ENCODE assay signal across 8 cellular contexts in genomic region chr11:71927813-71928738, GRCh38. TPM values are rescaled to one million over a fixed set of nuclear protein-coding genes. Genes with fewer than 3 reads are reported as not detected.
DNase-seq lines count a peak whose midpoint lies in the region; ATAC-seq lines count a peak whose summit lies in the region.

Gene XNDC1N (minus strand): TSS chr11:71928594. CDS start chr11:71923353, 5,241 bp downstream.

- whole genome bisulfite sequencing in ectodermal cell, 2 experiments, result 1% methylated on average over 41 of the region's 41 CpGs

- H3K27me3 ChIP-seq in CD4-positive, CD25-positive, alpha-beta regulatory T cell (ENCODE audit: control insufficient read depth, insufficient read depth, low read length), result no peaks in the 10 kb centered on the region
- H3K27me3 ChIP-seq in ectodermal cell (ENCODE audit: control insufficient read depth, insufficient read depth, low read length, poor library complexity, severe bottlenecking), result no peaks in the 10 kb centered on the region

- peak; percentile 81 to 82 for ATAC-seq in CD4-positive, CD25-positive, alpha-beta regulatory T cell (ENCODE audit: low read depth in 2 of 2)
- ATAC-seq in GM19328 (IDR thresholded peaks at IDR 0.05; ENCODE audit: unreplicated experiment) (peak; percentile 60), HG03457 (IDR thresholded peaks at IDR 0.05; ENCODE audit: unreplicated experiment) (peak; percentile 49)

- peaks cover 17 to 61% (median 45%) of the 10 kb centered on the region in 4 donors for H3K4me1 Mint-ChIP-seq in CD4-positive, CD25-positive, alpha-beta regulatory T cell
- peaks cover 44% of the 10 kb centered on the region for H3K4me1 Mint-ChIP-seq in activated CD4-positive, alpha-beta T cell treated with anti-CD3 and anti-CD28 coated beads, Interleukin-2, amount 10 ng/mL, durations not matched to agents 7 days and 5 days

- H3K27ac ChIP-seq in CD4-positive, CD25-positive, alpha-beta regulatory T cell (ENCODE audit: insufficient read depth, low read length, poor library complexity, severe bottlenecking), result peak within 1 kb of the TSS; percentile 93
- H3K27ac ChIP-seq in ectodermal cell (ENCODE audit: insufficient read depth, low read depth, low read length, poor library complexity, severe bottlenecking), result peak within 1 kb of the TSS; percentile 79

- peak; percentile 67 to 94 (median 70) for DNase-seq in CD4-positive, CD25-positive, alpha-beta regulatory T cell
- peak; percentile 76 for DNase-seq in NCI-H510A (lab: John Stamatoyannopoulos, UW)
- DNase-seq in activated CD4-positive, alpha-beta T cell treated with anti-CD3 and anti-CD28 coated beads, Interleukin-2, amount 10 ng/mL, durations not matched to agents 7 days and 5 days, result peak; percentile 84
- peak; percentile 95 for DNase-seq in medulla oblongata (ENCODE audit: extremely low spot score)
- DNase-seq in stimulated activated CD8-positive, alpha-beta memory T cell treated with anti-CD3 and anti-CD28 coated beads, Interleukin-15, amount 100 ng/mL, for 24 hours (ENCODE audit: low read depth), result peak; percentile 37

- peaks cover 5% of the 10 kb centered on the region for H3K36me3 Mint-ChIP-seq in CD4-positive, CD25-positive, alpha-beta regulatory T cell
- peaks cover 17% of the 10 kb centered on the region for H3K36me3 Mint-ChIP-seq in activated CD4-positive, alpha-beta T cell treated with anti-CD3 and anti-CD28 coated beads, Interleukin-2, amount 10 ng/mL, durations not matched to agents 7 days and 5 days (ENCODE audit: low read depth)

- no peaks in the 10 kb centered on the region for H3K36me3 ChIP-seq in CD4-positive, CD25-positive, alpha-beta regulatory T cell (ENCODE audit: control insufficient read depth, insufficient read depth, low read length)
- no peaks in the 10 kb centered on the region for H3K36me3 ChIP-seq in ectodermal cell (ENCODE audit: control insufficient read depth, insufficient read depth, low read length)

- no peaks in the 10 kb centered on the region for H3K9me3 Mint-ChIP-seq in CD4-positive, CD25-positive, alpha-beta regulatory T cell
- no peaks in the 10 kb centered on the region for H3K9me3 Mint-ChIP-seq in activated CD4-positive, alpha-beta T cell treated with anti-CD3 and anti-CD28 coated beads, Interleukin-2, amount 10 ng/mL, durations not matched to agents 7 days and 5 days

- CTCF ChIA-PET in activated CD4-positive, alpha-beta T cell treated with anti-CD3 and anti-CD28 coated beads, Interleukin-2, amount 10 ng/mL, durations not matched to agents 7 days and 5 days (lab: Charles Lee), result interaction anchor here (0.7 to 2.1 kb wide), 8 partner anchors 10 to 506 kb away, joined by 3 to 6 read pairs (median 4); partner anchors contain the start of gene CLPB

- H3K4me3 ChIP-seq in CD4-positive, CD25-positive, alpha-beta regulatory T cell (ENCODE audit: low read depth, low read length), result peak within 1 kb of the TSS; percentile 99
- H3K4me3 ChIP-seq in ectodermal cell (ENCODE audit: insufficient read depth, low read depth, low read length), result peak within 1 kb of the TSS; percentile 81

- H3K4me1 ChIP-seq in CD4-positive, CD25-positive, alpha-beta regulatory T cell (ENCODE audit: control insufficient read depth, insufficient read depth, low read length, poor library complexity, severe bottlenecking), result peaks cover 27% of the 10 kb centered on the region
- H3K4me1 ChIP-seq in ectodermal cell (ENCODE audit: control insufficient read depth, insufficient read depth, low read length), result peaks cover 11% of the 10 kb centered on the region

- H3K27ac Mint-ChIP-seq in CD4-positive, CD25-positive, alpha-beta regulatory T cell, result peak within 1 kb of the TSS; percentile 99
- H3K27ac Mint-ChIP-seq in activated CD4-positive, alpha-beta T cell treated with anti-CD3 and anti-CD28 coated beads, Interleukin-2, amount 10 ng/mL, durations not matched to agents 7 days and 5 days, result peak within 1 kb of the TSS; percentile 99

- peaks cover 6% of the 10 kb centered on the region for H3K27me3 Mint-ChIP-seq in CD4-positive, CD25-positive, alpha-beta regulatory T cell
- no peaks in the 10 kb centered on the region for H3K27me3 Mint-ChIP-seq in activated CD4-positive, alpha-beta T cell treated with anti-CD3 and anti-CD28 coated beads, Interleukin-2, amount 10 ng/mL, durations not matched to agents 7 days and 5 days

- POLR2A ChIA-PET in activated CD4-positive, alpha-beta T cell treated with anti-CD3 and anti-CD28 coated beads, Interleukin-2, amount 10 ng/mL, durations not matched to agents 7 days and 5 days (lab: Charles Lee), result interaction anchor here (0.6 kb wide), 2 partner anchors 8 to 211 kb away, joined by 3 to 8 read pairs; no protein-coding TSS in a partner anchor

- H3K9me3 ChIP-seq in CD4-positive, CD25-positive, alpha-beta regulatory T cell (ENCODE audit: control insufficient read depth in 2 of 2, low read length in 2 of 2), result no peaks in the 10 kb centered on the region
- H3K9me3 ChIP-seq in ectodermal cell (ENCODE audit: control insufficient read depth, low read length), result no peaks in the 10 kb centered on the region

- H3K4me3 Mint-ChIP-seq in CD4-positive, CD25-positive, alpha-beta regulatory T cell, result peak within 1 kb of the TSS; percentile 94 to 99 (median 98)
- H3K4me3 Mint-ChIP-seq in activated CD4-positive, alpha-beta T cell treated with anti-CD3 and anti-CD28 coated beads, Interleukin-2, amount 10 ng/mL, durations not matched to agents 7 days and 5 days, result peak within 1 kb of the TSS; percentile 97

RNA-seq across cellular contexts. Expression of gene XNDC1N, which starts in this region (rescaled TPM):
- 21.7 TPM for total RNA-seq in CD4-positive, CD25-positive, alpha-beta regulatory T cell
- polyA plus RNA-seq in CD4-positive, CD25-positive, alpha-beta regulatory T cell, result 1 to 10 TPM; 4.7 to 9.6 (median 6.3) TPM
- 10 to 100 TPM; 15.5 to 18.7 TPM for total RNA-seq in activated CD4-positive, alpha-beta T cell treated with anti-CD3 and anti-CD28 coated beads, Interleukin-2, amount 10 ng/mL, durations not matched to agents 7 days and 5 days
- 9.0 TPM for polyA plus RNA-seq in ectodermal cell (2013, experiment 1 of 4)
- 9.7 TPM for polyA plus RNA-seq in ectodermal cell (2013, experiment 2 of 4)
- 8.8 TPM for polyA plus RNA-seq in ectodermal cell (2013, experiment 3 of 4)
- 7.5 TPM for polyA plus RNA-seq in ectodermal cell (2013, experiment 4 of 4)

Comparison
In these comparisons a context has a peak if more than half of its experiments do, and no peak if none do; other contexts are left out.
1. Peak in every context shown above with its lines: DNase-seq, ATAC-seq, H3K4me3 ChIP-seq and H3K27ac ChIP-seq.
2. DNase-seq: peak in every context shown above with its lines; median percentile 95 in medulla oblongata; 84 in activated CD4-positive, alpha-beta T cell treated with anti-CD3 and anti-CD28 coated beads, Interleukin-2, amount 10 ng/mL, durations not matched to agents 7 days and 5 days; 76 in NCI-H510A; 70 in CD4-positive, CD25-positive, alpha-beta regulatory T cell; 37 in stimulated activated CD8-positive, alpha-beta memory T cell treated with anti-CD3 and anti-CD28 coated beads, Interleukin-15, amount 100 ng/mL, for 24 hours.